In the genomic region with DNA sequence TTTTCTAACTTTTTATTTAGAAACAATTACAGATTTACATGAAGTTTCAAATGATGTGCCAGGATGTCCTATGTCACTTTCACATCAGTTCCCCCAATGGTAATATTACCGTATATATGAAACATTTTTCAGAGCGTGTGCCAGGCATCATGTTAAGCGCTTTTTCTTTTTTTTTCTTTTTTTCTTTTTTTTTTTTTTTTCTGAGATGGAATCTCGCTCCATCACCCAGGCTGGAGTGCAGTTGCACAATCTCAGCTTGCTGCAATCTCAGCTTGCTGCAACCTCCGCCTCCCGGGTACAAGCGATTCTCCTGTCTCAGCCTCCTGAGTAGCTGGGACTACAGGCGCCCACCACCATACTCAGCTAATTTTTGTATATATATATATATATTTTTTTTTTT, we compare ENCODE assay signal across 21 cellular contexts. TPM values are rescaled to one million over a fixed set of nuclear protein-coding genes. Genes with fewer than 3 reads are reported as not detected.
DNase-seq lines count a peak whose midpoint lies in the region; TF ChIP-seq lines count a peak whose summit lies in the region.
"Had no signal": no experiment of that assay in that cellular context is flagged by ENCODE, and none has a peak within 500 bp of the region (broad histone marks: within the 10 kb centered on the region; RNA-seq: fewer than 3 reads in every experiment).

No MANE protein-coding gene starts in this region.

- DNase-seq in activated CD4-positive, alpha-beta memory T cell treated with anti-CD3 and anti-CD28 coated beads, Interleukin-2, amount 10 ng/mL, durations not matched to agents 7 days and 5 days, result no peak
- no peak for DNase-seq in activated CD4-positive, alpha-beta memory T cell treated with anti-CD3 and anti-CD28 coated beads for 36 hours
- no peak for DNase-seq in PC-9
- DNase-seq in fibroblast of lung (ENCODE audit: low read depth in 2 of 2), result peak; percentile 54 to 66
- no peak for DNase-seq in NCI-H2171 treated with DMSO at 0.1 percent for 48 hours (lab: John Stamatoyannopoulos, UW)
- no peak for DNase-seq in GM03348 (ENCODE audit: low spot score)
- no peak for DNase-seq in SHP77 treated with DMSO at 0.1 percent for 48 hours (lab: John Stamatoyannopoulos, UW)
- DNase-seq: caudate nucleus; CD4-positive, alpha-beta T cell; effector CD4-positive, alpha-beta T cell; midbrain; NCI-H2081 treated with DMSO at 0.1 percent for 48 hours; NCI-H510A treated with DMSO at 0.1 percent for 48 hours; nephron progenitor cell; T1000 had no signal

- CTCF ChIA-PET in activated CD4-positive, alpha-beta memory T cell treated with anti-CD3 and anti-CD28 coated beads, Interleukin-2, amount 10 ng/mL, durations not matched to agents 7 days and 5 days (lab: Charles Lee), result interaction anchor here (0.6 to 1.8 kb wide), 5 partner anchors 17 to 485 kb away, joined by 3 to 7 read pairs (median 4); partner anchors contain the start of gene VAPA
- CTCF ChIA-PET in activated CD4-positive, alpha-beta memory T cell treated with anti-CD3 and anti-CD28 coated beads for 36 hours (lab: Charles Lee), result interaction anchor here (2.9 kb wide), 1 partner anchor 54 kb away, joined by 12 read pairs; no protein-coding TSS in a partner anchor
- CTCF ChIA-PET in PC-9 (lab: Charles Lee), result interaction anchor here (0.6 to 1.6 kb wide), 3 partner anchors 18 to 53 kb away, joined by 4 to 8 read pairs (median 5); no protein-coding TSS in a partner anchor

- H3K9ac ChIP-seq in fibroblast of lung (ENCODE audit: insufficient read depth, low read length) (no peak overlapping the region), skeletal muscle satellite cell (ENCODE audit: low read depth, low read length) (peak overlapping the region; percentile 36)

- H3F3A ChIP-seq in PC-9 (ENCODE audit: insufficient read depth, low read depth), result peaks cover 65% of the 10 kb centered on the region

- H3K27ac Mint-ChIP-seq in activated CD4-positive, alpha-beta memory T cell treated with anti-CD3 and anti-CD28 coated beads, Interleukin-2, amount 10 ng/mL, durations not matched to agents 7 days and 5 days, result peak overlapping the region; percentile 57
- no peak overlapping the region for H3K27ac Mint-ChIP-seq in activated CD4-positive, alpha-beta memory T cell treated with anti-CD3 and anti-CD28 coated beads for 36 hours
- H3K27ac Mint-ChIP-seq: activated T-helper 17 cell treated with anti-CD3 and anti-CD28 coated beads, Interleukin-2, amount 50 U/mL, for 72 hours; CD4-positive, alpha-beta T cell; GM23338; IgD-negative memory B cell; nephron progenitor cell; progenitor cell of endocrine pancreas had no signal

- H3K9me3 Mint-ChIP-seq in activated CD4-positive, alpha-beta memory T cell treated with anti-CD3 and anti-CD28 coated beads, Interleukin-2, amount 10 ng/mL, durations not matched to agents 7 days and 5 days, result no peaks in the 10 kb centered on the region
- no peaks in the 10 kb centered on the region for H3K9me3 Mint-ChIP-seq in activated CD4-positive, alpha-beta memory T cell treated with anti-CD3 and anti-CD28 coated beads for 36 hours
- H3K9me3 Mint-ChIP-seq: activated T-helper 17 cell treated with anti-CD3 and anti-CD28 coated beads, Interleukin-2, amount 50 U/mL, for 72 hours; CD4-positive, alpha-beta T cell; GM23338; IgD-negative memory B cell; nephron progenitor cell had no signal

- H3K27ac ChIP-seq in PC-9, result peak overlapping the region; percentile 79
- peak overlapping the region; percentile 72 for H3K27ac ChIP-seq in fibroblast of lung (ENCODE audit: insufficient read depth, low read length)

- H3K9me2 ChIP-seq in PC-9 (ENCODE audit: insufficient read depth), result no peaks in the 10 kb centered on the region

- H3K4me1 Mint-ChIP-seq in activated CD4-positive, alpha-beta memory T cell treated with anti-CD3 and anti-CD28 coated beads, Interleukin-2, amount 10 ng/mL, durations not matched to agents 7 days and 5 days, result peaks cover 39% of the 10 kb centered on the region
- peaks cover 14% of the 10 kb centered on the region for H3K4me1 Mint-ChIP-seq in activated CD4-positive, alpha-beta memory T cell treated with anti-CD3 and anti-CD28 coated beads for 36 hours (ENCODE audit: low read depth)

- H3K79me2 ChIP-seq in PC-9 (ENCODE audit: low read depth), result peaks cover 20% of the 10 kb centered on the region
- peaks cover 5% of the 10 kb centered on the region for H3K79me2 ChIP-seq in fibroblast of lung (ENCODE audit: control insufficient read depth, insufficient read depth, low read length)

- H3K4me1 ChIP-seq in PC-9 (replicated peaks; ENCODE audit: insufficient read depth) (peaks cover 49% of the 10 kb centered on the region), fibroblast of lung (ENCODE audit: control insufficient read depth, extremely low read depth, insufficient read depth, low read length) (peaks cover 14% of the 10 kb centered on the region), skeletal muscle satellite cell (ENCODE audit: control insufficient read depth, insufficient read depth, low read length) (peaks cover 36% of the 10 kb centered on the region)

- H3K36me3 ChIP-seq in PC-9 (ENCODE audit: low read depth), result no peaks in the 10 kb centered on the region
- H3K36me3 ChIP-seq in fibroblast of lung (ENCODE audit: control insufficient read depth, insufficient read depth, low read length), result no peaks in the 10 kb centered on the region
- no peaks in the 10 kb centered on the region for H3K36me3 ChIP-seq in skeletal muscle satellite cell (ENCODE audit: insufficient read depth, low read length)
- H3K36me3 ChIP-seq: thoracic aorta had no signal

- H3K36me3 Mint-ChIP-seq in activated CD4-positive, alpha-beta memory T cell treated with anti-CD3 and anti-CD28 coated beads, Interleukin-2, amount 10 ng/mL, durations not matched to agents 7 days and 5 days (ENCODE audit: low read depth), result no peaks in the 10 kb centered on the region
- H3K36me3 Mint-ChIP-seq in activated CD4-positive, alpha-beta memory T cell treated with anti-CD3 and anti-CD28 coated beads for 36 hours, result no peaks in the 10 kb centered on the region
- H3K36me3 Mint-ChIP-seq: IgD-negative memory B cell had no signal

- H3K27me3 Mint-ChIP-seq in activated CD4-positive, alpha-beta memory T cell treated with anti-CD3 and anti-CD28 coated beads, Interleukin-2, amount 10 ng/mL, durations not matched to agents 7 days and 5 days, result peaks cover 7% of the 10 kb centered on the region
- no peaks in the 10 kb centered on the region for H3K27me3 Mint-ChIP-seq in activated CD4-positive, alpha-beta memory T cell treated with anti-CD3 and anti-CD28 coated beads for 36 hours
- H3K27me3 Mint-ChIP-seq: activated T-helper 17 cell treated with anti-CD3 and anti-CD28 coated beads, Interleukin-2, amount 50 U/mL, for 72 hours; CD4-positive, alpha-beta T cell; IgD-negative memory B cell; progenitor cell of endocrine pancreas had no signal

- H3K4me3 Mint-ChIP-seq in activated CD4-positive, alpha-beta memory T cell treated with anti-CD3 and anti-CD28 coated beads, Interleukin-2, amount 10 ng/mL, durations not matched to agents 7 days and 5 days, result no peak overlapping the region
- H3K4me3 Mint-ChIP-seq in activated CD4-positive, alpha-beta memory T cell treated with anti-CD3 and anti-CD28 coated beads for 36 hours, result no peak overlapping the region
- H3K4me3 Mint-ChIP-seq: activated T-helper 17 cell treated with anti-CD3 and anti-CD28 coated beads, Interleukin-2, amount 50 U/mL, for 72 hours; CD4-positive, alpha-beta T cell; GM23338; IgD-negative memory B cell; nephron progenitor cell had no signal

- no peak for TF ChIP-seq CTCF in PC-9 (conservative IDR thresholded peaks at IDR 0.05)
- TF ChIP-seq CTCF in fibroblast of lung (conservative IDR thresholded peaks at IDR 0.05 in 1 of 2, IDR thresholded peaks at IDR 0.05 in 1 of 2; ENCODE audit: low read depth in 1 of 2, low read length in 2 of 2), result no peak

- no peaks in the 10 kb centered on the region for H3K9me3 ChIP-seq in PC-9 (ENCODE audit: insufficient read depth, low read depth)
- no peaks in the 10 kb centered on the region for H3K9me3 ChIP-seq in fibroblast of lung (ENCODE audit: control insufficient read depth, insufficient read depth, low read depth, low read length)
- no peaks in the 10 kb centered on the region for H3K9me3 ChIP-seq in skeletal muscle satellite cell (replicated peaks; ENCODE audit: low read length)
- H3K9me3 ChIP-seq: thoracic aorta had no signal

- intact Hi-C loops in activated CD4-positive, alpha-beta memory T cell treated with anti-CD3 and anti-CD28 coated beads for 36 hours (cut with micrococcal nuclease), result loop anchor here (10.0 kb wide), 3 partner anchors 475 to 915 kb away; partner anchors contain the start of gene MTCL1
- intact Hi-C loops in PC-9 (cut with micrococcal nuclease; ENCODE audit: unreplicated experiment), result loop anchor here (10.0 kb wide), 1 partner anchor 295 kb away; the partner anchor contains the start of gene VAPA

- H3K4me2 ChIP-seq in PC-9, result peak overlapping the region; percentile 55
- peak overlapping the region; percentile 63 for H3K4me2 ChIP-seq in fibroblast of lung (ENCODE audit: extremely low read depth, insufficient read depth, low read length)
- peak overlapping the region; percentile 24 for H3K4me2 ChIP-seq in skeletal muscle satellite cell (ENCODE audit: low read length)
- H3K4me2 ChIP-seq: GM23338 had no signal

- BruUV-seq in PC-9 (replicated peaks; lab: Mats Ljungman, UMichigan), result no TSS peak

- no peaks in the 10 kb centered on the region for H4K20me1 ChIP-seq in PC-9 (ENCODE audit: insufficient read depth)
- H4K20me1 ChIP-seq in fibroblast of lung (ENCODE audit: control insufficient read depth, extremely low read depth, insufficient read depth, low read length), result no peaks in the 10 kb centered on the region

- H3K27me3 ChIP-seq in PC-9 (ENCODE audit: insufficient read depth, low read depth) (no peaks in the 10 kb centered on the region), fibroblast of lung (ENCODE audit: control insufficient read depth, insufficient read depth, low read length) (no peaks in the 10 kb centered on the region), skeletal muscle satellite cell (ENCODE audit: control insufficient read depth, insufficient read depth, low read length) (no peaks in the 10 kb centered on the region)

- POLR2A ChIA-PET in activated CD4-positive, alpha-beta memory T cell treated with anti-CD3 and anti-CD28 coated beads, Interleukin-2, amount 10 ng/mL, durations not matched to agents 7 days and 5 days (lab: Charles Lee), result interaction anchor here (1.2 kb wide), 1 partner anchor 92 kb away, joined by 3 read pairs; no protein-coding TSS in a partner anchor
- POLR2A ChIA-PET in activated CD4-positive, alpha-beta memory T cell treated with anti-CD3 and anti-CD28 coated beads for 36 hours (lab: Charles Lee), result no interaction called here
- POLR2A ChIA-PET in PC-9 (lab: Charles Lee; ENCODE audit: unreplicated experiment), result interaction anchor here (0.6 to 0.8 kb wide), 5 partner anchors 8 to 63 kb away, joined by 3 to 7 read pairs (median 3); no protein-coding TSS in a partner anchor

- H3K4me3 ChIP-seq in PC-9 (no peak overlapping the region), fibroblast of lung (replicated peaks in 1 of 4; ENCODE audit: control extremely low read depth in 1 of 4, insufficient read depth in 1 of 4, low read depth in 3 of 4, low read length in 4 of 4) (peak overlapping the region in 1 of 4 experiments; percentile 1), skeletal muscle satellite cell (ENCODE audit: low read length) (no peak overlapping the region)
- H3K4me3 ChIP-seq: GM23338 had no signal

- H2AFZ ChIP-seq in PC-9 (no peak overlapping the region), fibroblast of lung (ENCODE audit: low read length) (no peak overlapping the region)
- H2AFZ ChIP-seq: GM23338 had no signal

RNA-seq across cellular contexts. Expression of gene PPP4R1, which starts 5.6 kb away (rescaled TPM):
- total RNA-seq in activated CD4-positive, alpha-beta memory T cell treated with anti-CD3 and anti-CD28 coated beads, Interleukin-2, amount 10 ng/mL, durations not matched to agents 7 days and 5 days, result 10 to 100 TPM; 54.0 to 59.7 TPM
- total RNA-seq in activated CD4-positive, alpha-beta memory T cell treated with anti-CD3 and anti-CD28 coated beads for 36 hours, result 10 to 100 TPM; 39.3 to 44.5 TPM
- 157 and 167 TPM in 2 replicates for total RNA-seq in PC-9 (2021)
- 90.9 and 108 TPM in 2 replicates for total RNA-seq in fibroblast of lung
- 83.5 and 92.6 TPM in 2 replicates for polyA plus RNA-seq in fibroblast of lung
- polyA plus RNA-seq in fibroblast of lung (2012), result 57.9 and 59.3 TPM in 2 replicates
- polyA minus RNA-seq in fibroblast of lung (ENCODE audit: low replicate concordance), result 90.4 and 187 TPM in 2 replicates
- total RNA-seq in skeletal muscle satellite cell (2012; rRNA removed), result 58.3 and 65.5 TPM in 2 replicates

Comparison
In these comparisons a context has a peak if more than half of its experiments do, and no peak if none do; other contexts are left out.
1. DNase-seq: peak in fibroblast of lung (2 of 2); none in activated CD4-positive, alpha-beta memory T cell treated with anti-CD3 and anti-CD28 coated beads, Interleukin-2, amount 10 ng/mL, durations not matched to agents 7 days and 5 days (single experiment), activated CD4-positive, alpha-beta memory T cell treated with anti-CD3 and anti-CD28 coated beads for 36 hours (single experiment), PC-9 (0 of 2), NCI-H2171 treated with DMSO at 0.1 percent for 48 hours (single experiment), GM03348 (single experiment) and SHP77 treated with DMSO at 0.1 percent for 48 hours (single experiment).
2. Peak in every context shown above with its lines, with median percentiles within 50 percentile points of each other: H3K4me2 ChIP-seq.